ENCODE assay signal across 1 cellular context in the genomic region with DNA sequence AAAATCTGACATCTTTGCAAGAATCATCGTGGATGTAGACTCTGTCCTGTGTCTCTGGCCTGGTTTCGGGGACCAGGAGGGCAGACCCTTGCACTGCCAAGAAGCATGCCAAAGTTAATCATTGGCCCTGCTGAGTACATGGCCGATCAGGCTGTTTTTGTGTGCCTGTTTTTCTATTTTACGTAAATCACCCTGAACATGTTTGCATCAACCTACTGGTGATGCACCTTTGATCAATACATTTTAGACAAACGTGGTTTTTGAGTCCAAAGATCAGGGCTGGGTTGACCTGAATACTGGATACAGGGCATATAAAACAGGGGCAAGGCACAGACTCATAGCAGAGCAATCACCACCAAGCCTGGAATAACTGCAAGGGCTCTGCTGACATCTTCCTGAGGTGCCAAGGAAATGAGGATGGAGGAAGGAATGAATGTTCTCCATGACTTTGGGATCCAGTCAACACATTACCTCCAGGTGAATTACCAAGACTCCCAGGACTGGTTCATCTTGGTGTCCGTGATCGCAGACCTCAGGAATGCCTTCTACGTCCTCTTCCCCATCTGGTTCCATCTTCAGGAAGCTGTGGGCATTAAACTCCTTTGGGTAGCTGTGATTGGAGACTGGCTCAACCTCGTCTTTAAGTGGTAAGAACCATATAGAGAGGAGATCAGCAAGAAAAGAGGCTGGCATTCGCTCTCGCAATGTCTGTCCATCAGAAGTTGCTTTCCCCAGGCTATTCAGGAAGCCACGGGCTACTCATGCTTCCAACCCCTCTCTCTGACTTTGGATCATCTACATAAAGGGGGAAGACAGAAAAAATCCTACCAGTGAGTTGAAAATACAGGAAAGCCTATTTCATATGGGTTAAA.
A peak's percentile ranks its signal among the peaks of the same experiment; 100 is the strongest.
TF ChIP-seq lines count a peak whose summit lies in the region.

A gene (plus strand): TSS at position 340 of the 872 bp plus-strand sequence. CDS start 78 bp downstream, at position 418.

TF ChIP-seq in HepG2, 621 proteins besides CTCF, POLR2A, EP300 and RAD21 (continued from another document and continues in another):
- TF ChIP-seq, protein P1, sequence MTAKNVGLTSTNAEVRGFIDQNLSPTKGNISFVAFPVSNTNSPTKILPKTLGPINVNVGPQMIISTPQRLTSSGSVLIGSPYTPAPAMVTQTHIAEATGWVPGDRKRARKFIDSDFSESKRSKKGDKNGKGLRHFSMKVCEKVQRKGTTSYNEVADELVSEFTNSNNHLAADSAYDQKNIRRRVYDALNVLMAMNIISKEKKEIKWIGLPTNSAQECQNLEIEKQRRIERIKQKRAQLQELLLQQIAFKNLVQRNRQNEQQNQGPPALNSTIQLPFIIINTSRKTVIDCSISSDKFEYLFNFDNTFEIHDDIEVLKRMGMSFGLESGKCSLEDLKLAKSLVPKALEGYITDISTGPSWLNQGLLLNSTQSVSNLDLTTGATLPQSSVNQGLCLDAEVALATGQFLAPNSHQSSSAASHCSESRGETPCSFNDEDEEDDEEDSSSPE (CRISPR knock-in tag; IDR thresholded peaks at IDR 0.05): no peak
- TF ChIP-seq, protein P2, sequence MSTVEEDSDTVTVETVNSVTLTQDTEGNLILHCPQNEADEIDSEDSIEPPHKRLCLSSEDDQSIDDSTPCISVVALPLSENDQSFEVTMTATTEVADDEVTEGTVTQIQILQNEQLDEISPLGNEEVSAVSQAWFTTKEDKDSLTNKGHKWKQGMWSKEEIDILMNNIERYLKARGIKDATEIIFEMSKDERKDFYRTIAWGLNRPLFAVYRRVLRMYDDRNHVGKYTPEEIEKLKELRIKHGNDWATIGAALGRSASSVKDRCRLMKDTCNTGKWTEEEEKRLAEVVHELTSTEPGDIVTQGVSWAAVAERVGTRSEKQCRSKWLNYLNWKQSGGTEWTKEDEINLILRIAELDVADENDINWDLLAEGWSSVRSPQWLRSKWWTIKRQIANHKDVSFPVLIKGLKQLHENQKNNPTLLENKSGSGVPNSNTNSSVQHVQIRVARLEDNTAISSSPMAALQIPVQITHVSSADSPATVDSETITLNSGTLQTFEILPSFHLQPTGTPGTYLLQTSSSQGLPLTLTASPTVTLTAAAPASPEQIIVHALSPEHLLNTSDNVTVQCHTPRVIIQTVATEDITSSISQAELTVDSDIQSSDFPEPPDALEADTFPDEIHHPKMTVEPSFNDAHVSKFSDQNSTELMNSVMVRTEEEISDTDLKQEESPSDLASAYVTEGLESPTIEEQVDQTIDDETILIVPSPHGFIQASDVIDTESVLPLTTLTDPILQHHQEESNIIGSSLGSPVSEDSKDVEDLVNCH (CRISPR knock-in tag; IDR thresholded peaks at IDR 0.05): no peak
- TF ChIP-seq ZNF20 (CRISPR knock-in tag; IDR thresholded peaks at IDR 0.05): no peak
- no peak; the same call in 1 of the 2 replicates for TF ChIP-seq NFIC (IDR thresholded peaks at IDR 0.05; ENCODE audit: low read length)
- TF ChIP-seq ZNF136 (CRISPR knock-in tag; IDR thresholded peaks at IDR 0.05; ENCODE audit: low read depth): peak; percentile 73; the same call in 1 of the 2 replicates
- TF ChIP-seq, protein P3, sequence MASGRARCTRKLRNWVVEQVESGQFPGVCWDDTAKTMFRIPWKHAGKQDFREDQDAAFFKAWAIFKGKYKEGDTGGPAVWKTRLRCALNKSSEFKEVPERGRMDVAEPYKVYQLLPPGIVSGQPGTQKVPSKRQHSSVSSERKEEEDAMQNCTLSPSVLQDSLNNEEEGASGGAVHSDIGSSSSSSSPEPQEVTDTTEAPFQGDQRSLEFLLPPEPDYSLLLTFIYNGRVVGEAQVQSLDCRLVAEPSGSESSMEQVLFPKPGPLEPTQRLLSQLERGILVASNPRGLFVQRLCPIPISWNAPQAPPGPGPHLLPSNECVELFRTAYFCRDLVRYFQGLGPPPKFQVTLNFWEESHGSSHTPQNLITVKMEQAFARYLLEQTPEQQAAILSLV (CRISPR knock-in tag; IDR thresholded peaks at IDR 0.05; ENCODE audit: borderline replicate concordance): peak; percentile 58
- TF ChIP-seq ZFP62 (CRISPR knock-in tag; IDR thresholded peaks at IDR 0.05): no peak
- TF ChIP-seq, protein P4, sequence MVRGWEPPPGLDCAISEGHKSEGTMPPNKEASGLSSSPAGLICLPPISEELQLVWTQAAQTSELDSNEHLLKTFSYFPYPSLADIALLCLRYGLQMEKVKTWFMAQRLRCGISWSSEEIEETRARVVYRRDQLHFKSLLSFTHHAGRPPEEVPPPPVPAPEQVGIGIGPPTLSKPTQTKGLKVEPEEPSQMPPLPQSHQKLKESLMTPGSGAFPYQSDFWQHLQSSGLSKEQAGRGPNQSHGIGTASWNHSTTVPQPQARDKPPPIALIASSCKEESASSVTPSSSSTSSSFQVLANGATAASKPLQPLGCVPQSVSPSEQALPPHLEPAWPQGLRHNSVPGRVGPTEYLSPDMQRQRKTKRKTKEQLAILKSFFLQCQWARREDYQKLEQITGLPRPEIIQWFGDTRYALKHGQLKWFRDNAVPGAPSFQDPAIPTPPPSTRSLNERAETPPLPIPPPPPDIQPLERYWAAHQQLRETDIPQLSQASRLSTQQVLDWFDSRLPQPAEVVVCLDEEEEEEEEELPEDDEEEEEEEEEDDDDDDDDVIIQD (CRISPR knock-in tag; IDR thresholded peaks at IDR 0.05; ENCODE audit: low read depth): 0 out of 2 replicates have a peak, but pooled peaks have one; percentile 10
- TF ChIP-seq ISX (CRISPR knock-in tag; conservative IDR thresholded peaks at IDR 0.05): no peak
- no peak for TF ChIP-seq HOXA9 (CRISPR knock-in tag; IDR thresholded peaks at IDR 0.05; ENCODE audit: borderline replicate concordance)
- TF ChIP-seq, protein P5, sequence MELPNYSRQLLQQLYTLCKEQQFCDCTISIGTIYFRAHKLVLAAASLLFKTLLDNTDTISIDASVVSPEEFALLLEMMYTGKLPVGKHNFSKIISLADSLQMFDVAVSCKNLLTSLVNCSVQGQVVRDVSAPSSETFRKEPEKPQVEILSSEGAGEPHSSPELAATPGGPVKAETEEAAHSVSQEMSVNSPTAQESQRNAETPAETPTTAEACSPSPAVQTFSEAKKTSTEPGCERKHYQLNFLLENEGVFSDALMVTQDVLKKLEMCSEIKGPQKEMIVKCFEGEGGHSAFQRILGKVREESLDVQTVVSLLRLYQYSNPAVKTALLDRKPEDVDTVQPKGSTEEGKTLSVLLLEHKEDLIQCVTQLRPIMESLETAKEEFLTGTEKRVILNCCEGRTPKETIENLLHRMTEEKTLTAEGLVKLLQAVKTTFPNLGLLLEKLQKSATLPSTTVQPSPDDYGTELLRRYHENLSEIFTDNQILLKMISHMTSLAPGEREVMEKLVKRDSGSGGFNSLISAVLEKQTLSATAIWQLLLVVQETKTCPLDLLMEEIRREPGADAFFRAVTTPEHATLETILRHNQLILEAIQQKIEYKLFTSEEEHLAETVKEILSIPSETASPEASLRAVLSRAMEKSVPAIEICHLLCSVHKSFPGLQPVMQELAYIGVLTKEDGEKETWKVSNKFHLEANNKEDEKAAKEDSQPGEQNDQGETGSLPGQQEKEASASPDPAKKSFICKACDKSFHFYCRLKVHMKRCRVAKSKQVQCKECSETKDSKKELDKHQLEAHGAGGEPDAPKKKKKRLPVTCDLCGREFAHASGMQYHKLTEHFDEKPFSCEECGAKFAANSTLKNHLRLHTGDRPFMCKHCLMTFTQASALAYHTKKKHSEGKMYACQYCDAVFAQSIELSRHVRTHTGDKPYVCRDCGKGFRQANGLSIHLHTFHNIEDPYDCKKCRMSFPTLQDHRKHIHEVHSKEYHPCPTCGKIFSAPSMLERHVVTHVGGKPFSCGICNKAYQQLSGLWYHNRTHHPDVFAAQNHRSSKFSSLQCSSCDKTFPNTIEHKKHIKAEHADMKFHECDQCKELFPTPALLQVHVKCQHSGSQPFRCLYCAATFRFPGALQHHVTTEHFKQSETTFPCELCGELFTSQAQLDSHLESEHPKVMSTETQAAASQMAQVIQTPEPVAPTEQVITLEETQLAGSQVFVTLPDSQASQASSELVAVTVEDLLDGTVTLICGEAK (IDR thresholded peaks at IDR 0.05): no peak
- TF ChIP-seq, protein P5 (CRISPR knock-in tag; IDR thresholded peaks at IDR 0.05): peak; percentile 58; the same call in 1 of the 2 replicates
- TF ChIP-seq SATB2 (CRISPR knock-in tag; IDR thresholded peaks at IDR 0.05): no peak
- TF ChIP-seq, protein P6, sequence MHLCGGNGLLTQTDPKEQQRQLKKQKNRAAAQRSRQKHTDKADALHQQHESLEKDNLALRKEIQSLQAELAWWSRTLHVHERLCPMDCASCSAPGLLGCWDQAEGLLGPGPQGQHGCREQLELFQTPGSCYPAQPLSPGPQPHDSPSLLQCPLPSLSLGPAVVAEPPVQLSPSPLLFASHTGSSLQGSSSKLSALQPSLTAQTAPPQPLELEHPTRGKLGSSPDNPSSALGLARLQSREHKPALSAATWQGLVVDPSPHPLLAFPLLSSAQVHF (CRISPR knock-in tag; IDR thresholded peaks at IDR 0.05): no peak
- 0 out of 2 replicates have a peak, but pooled peaks have one; percentile 14 for TF ChIP-seq RFX3 (CRISPR knock-in tag; IDR thresholded peaks at IDR 0.05)
- no peak for TF ChIP-seq ZFP41 (CRISPR knock-in tag; IDR thresholded peaks at IDR 0.05; ENCODE audit: borderline replicate concordance)
- peak; percentile 57; the same call in 1 of the 2 replicates for TF ChIP-seq ZNF792 (CRISPR knock-in tag; IDR thresholded peaks at IDR 0.05)
- TF ChIP-seq, protein P7, sequence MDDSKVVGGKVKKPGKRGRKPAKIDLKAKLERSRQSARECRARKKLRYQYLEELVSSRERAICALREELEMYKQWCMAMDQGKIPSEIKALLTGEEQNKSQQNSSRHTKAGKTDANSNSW (CRISPR knock-in tag; IDR thresholded peaks at IDR 0.05; ENCODE audit: borderline replicate concordance): no peak
- TF ChIP-seq, protein P8, sequence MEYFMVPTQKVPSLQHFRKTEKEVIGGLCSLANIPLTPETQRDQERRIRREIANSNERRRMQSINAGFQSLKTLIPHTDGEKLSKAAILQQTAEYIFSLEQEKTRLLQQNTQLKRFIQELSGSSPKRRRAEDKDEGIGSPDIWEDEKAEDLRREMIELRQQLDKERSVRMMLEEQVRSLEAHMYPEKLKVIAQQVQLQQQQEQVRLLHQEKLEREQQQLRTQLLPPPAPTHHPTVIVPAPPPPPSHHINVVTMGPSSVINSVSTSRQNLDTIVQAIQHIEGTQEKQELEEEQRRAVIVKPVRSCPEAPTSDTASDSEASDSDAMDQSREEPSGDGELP (IDR thresholded peaks at IDR 0.05; ENCODE audit: borderline replicate concordance, low read depth): peak; percentile 61; the same call in 1 of the 2 replicates
- TF ChIP-seq IKZF1 (IDR thresholded peaks at IDR 0.05): no peak
- TF ChIP-seq ZNF616 (CRISPR knock-in tag; IDR thresholded peaks at IDR 0.05; ENCODE audit: low read depth): no peak
- no peak for TF ChIP-seq GLI4 (CRISPR knock-in tag; IDR thresholded peaks at IDR 0.05; ENCODE audit: borderline replicate concordance)
- TF ChIP-seq NCOR1 (IDR thresholded peaks at IDR 0.05; ENCODE audit: borderline replicate concordance, low read length): peak; percentile 96; the same call in 1 of the 2 replicates
- TF ChIP-seq EEA1 (CRISPR knock-in tag; IDR thresholded peaks at IDR 0.05; ENCODE audit: borderline replicate concordance): no peak; the same call in 1 of the 2 replicates
- TF ChIP-seq, protein P9, sequence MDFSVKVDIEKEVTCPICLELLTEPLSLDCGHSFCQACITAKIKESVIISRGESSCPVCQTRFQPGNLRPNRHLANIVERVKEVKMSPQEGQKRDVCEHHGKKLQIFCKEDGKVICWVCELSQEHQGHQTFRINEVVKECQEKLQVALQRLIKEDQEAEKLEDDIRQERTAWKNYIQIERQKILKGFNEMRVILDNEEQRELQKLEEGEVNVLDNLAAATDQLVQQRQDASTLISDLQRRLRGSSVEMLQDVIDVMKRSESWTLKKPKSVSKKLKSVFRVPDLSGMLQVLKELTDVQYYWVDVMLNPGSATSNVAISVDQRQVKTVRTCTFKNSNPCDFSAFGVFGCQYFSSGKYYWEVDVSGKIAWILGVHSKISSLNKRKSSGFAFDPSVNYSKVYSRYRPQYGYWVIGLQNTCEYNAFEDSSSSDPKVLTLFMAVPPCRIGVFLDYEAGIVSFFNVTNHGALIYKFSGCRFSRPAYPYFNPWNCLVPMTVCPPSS (IDR thresholded peaks at IDR 0.05): no peak
- TF ChIP-seq, protein P10, sequence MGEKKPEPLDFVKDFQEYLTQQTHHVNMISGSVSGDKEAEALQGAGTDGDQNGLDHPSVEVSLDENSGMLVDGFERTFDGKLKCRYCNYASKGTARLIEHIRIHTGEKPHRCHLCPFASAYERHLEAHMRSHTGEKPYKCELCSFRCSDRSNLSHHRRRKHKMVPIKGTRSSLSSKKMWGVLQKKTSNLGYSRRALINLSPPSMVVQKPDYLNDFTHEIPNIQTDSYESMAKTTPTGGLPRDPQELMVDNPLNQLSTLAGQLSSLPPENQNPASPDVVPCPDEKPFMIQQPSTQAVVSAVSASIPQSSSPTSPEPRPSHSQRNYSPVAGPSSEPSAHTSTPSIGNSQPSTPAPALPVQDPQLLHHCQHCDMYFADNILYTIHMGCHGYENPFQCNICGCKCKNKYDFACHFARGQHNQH (CRISPR knock-in tag; IDR thresholded peaks at IDR 0.05): peak; percentile 96
- TF ChIP-seq ZFYVE20 (CRISPR knock-in tag; IDR thresholded peaks at IDR 0.05; ENCODE audit: borderline replicate concordance, low read depth): no peak
- TF ChIP-seq LCORL (IDR thresholded peaks at IDR 0.05): peak; percentile 57; the same call in 1 of the 2 replicates
- peak; percentile 92 for TF ChIP-seq LCORL (CRISPR knock-in tag; IDR thresholded peaks at IDR 0.05)
- 0 out of 2 replicates have a peak, but pooled peaks have one; percentile 54 for TF ChIP-seq ZZZ3 (CRISPR knock-in tag; IDR thresholded peaks at IDR 0.05; ENCODE audit: borderline replicate concordance)
